1 cellular context compared by ENCODE assay signal in genomic region chr19:49186108-49186507, GRCh38.
TF ChIP-seq lines count a peak whose summit lies in the region.

No MANE protein-coding gene starts in this region.

TF ChIP-seq in HepG2, 621 proteins besides CTCF, POLR2A, EP300 and RAD21 (continued from another document and continues in another):
- TF ChIP-seq ARID4A (CRISPR knock-in tag; IDR thresholded peaks at IDR 0.05; ENCODE audit: borderline replicate concordance): peak; percentile 18; the same call in 1 of the 2 replicates
- peak; percentile 12; the same call in 1 of the 2 replicates for TF ChIP-seq SALL1 (CRISPR knock-in tag; IDR thresholded peaks at IDR 0.05)
- TF ChIP-seq SMAD3 (CRISPR knock-in tag; IDR thresholded peaks at IDR 0.05): no peak
- TF ChIP-seq ZSCAN29 (CRISPR knock-in tag; conservative IDR thresholded peaks at IDR 0.05): no peak
- no peak for TF ChIP-seq ZNF564 (CRISPR knock-in tag; IDR thresholded peaks at IDR 0.05)
- peak; percentile 51 for TF ChIP-seq SOX5 (CRISPR knock-in tag; IDR thresholded peaks at IDR 0.05; ENCODE audit: borderline replicate concordance)
- TF ChIP-seq ZNF251 (CRISPR knock-in tag; IDR thresholded peaks at IDR 0.05): no peak
- TF ChIP-seq ZNF501 (CRISPR knock-in tag; IDR thresholded peaks at IDR 0.05): peak; percentile 71; the same call in 1 of the 2 replicates
- no peak for TF ChIP-seq ZHX2 (IDR thresholded peaks at IDR 0.05; ENCODE audit: low read depth)
- no peak for TF ChIP-seq ZHX2 (CRISPR knock-in tag; IDR thresholded peaks at IDR 0.05; ENCODE audit: borderline replicate concordance)
- TF ChIP-seq ZBTB46 (CRISPR knock-in tag; IDR thresholded peaks at IDR 0.05; ENCODE audit: borderline replicate concordance): no peak
- TF ChIP-seq ZBTB3 (CRISPR knock-in tag; IDR thresholded peaks at IDR 0.05; ENCODE audit: borderline replicate concordance, low read depth): no peak
- TF ChIP-seq DR1 (CRISPR knock-in tag; IDR thresholded peaks at IDR 0.05): no peak
- TF ChIP-seq CENPBD1 (CRISPR knock-in tag; IDR thresholded peaks at IDR 0.05; ENCODE audit: borderline replicate concordance, low read depth): no peak
- no peak for TF ChIP-seq IKZF4 (CRISPR knock-in tag; IDR thresholded peaks at IDR 0.05; ENCODE audit: borderline replicate concordance, low read depth, not compliant biosample characterization)
- no peak for TF ChIP-seq MEIS1 (CRISPR knock-in tag; IDR thresholded peaks at IDR 0.05; ENCODE audit: borderline replicate concordance)
- TF ChIP-seq ISL2 (CRISPR knock-in tag; IDR thresholded peaks at IDR 0.05): no peak
- peak; percentile 54; the same call in 1 of the 2 replicates for TF ChIP-seq RXRB (CRISPR knock-in tag; IDR thresholded peaks at IDR 0.05; ENCODE audit: borderline replicate concordance)
- TF ChIP-seq ZNF512B (CRISPR knock-in tag; IDR thresholded peaks at IDR 0.05; ENCODE audit: borderline replicate concordance): no peak
- TF ChIP-seq ZNF510 (CRISPR knock-in tag; IDR thresholded peaks at IDR 0.05; ENCODE audit: low read depth): no peak
- no peak for TF ChIP-seq CCDC6 (CRISPR knock-in tag; IDR thresholded peaks at IDR 0.05)
- no peak for TF ChIP-seq ATF4 (CRISPR knock-in tag; IDR thresholded peaks at IDR 0.05)
- TF ChIP-seq AHDC1 (CRISPR knock-in tag; IDR thresholded peaks at IDR 0.05; ENCODE audit: borderline replicate concordance): no peak
- no peak for TF ChIP-seq ZNF317 (CRISPR knock-in tag; IDR thresholded peaks at IDR 0.05)
- TF ChIP-seq KAT7 (CRISPR knock-in tag; IDR thresholded peaks at IDR 0.05; ENCODE audit: borderline replicate concordance): 0 out of 2 replicates have a peak, but pooled peaks have one; percentile 56
- no peak for TF ChIP-seq ZNF543 (CRISPR knock-in tag; IDR thresholded peaks at IDR 0.05)
- no peak for TF ChIP-seq HHEX (CRISPR knock-in tag; IDR thresholded peaks at IDR 0.05)
- TF ChIP-seq ZNF776 (CRISPR knock-in tag; IDR thresholded peaks at IDR 0.05): no peak
- TF ChIP-seq ZMYM3 (CRISPR knock-in tag; IDR thresholded peaks at IDR 0.05): no peak
- TF ChIP-seq ZFP62 (CRISPR knock-in tag; IDR thresholded peaks at IDR 0.05): no peak
- no peak for TF ChIP-seq BORCS8-MEF2B (CRISPR knock-in tag; IDR thresholded peaks at IDR 0.05)
- no peak for TF ChIP-seq ZSCAN9 (CRISPR knock-in tag; IDR thresholded peaks at IDR 0.05; ENCODE audit: borderline replicate concordance)
- no peak for TF ChIP-seq ZBTB37 (CRISPR knock-in tag; IDR thresholded peaks at IDR 0.05)
